Comparison of ENCODE assay signal across 25 cellular contexts in the genomic region with DNA sequence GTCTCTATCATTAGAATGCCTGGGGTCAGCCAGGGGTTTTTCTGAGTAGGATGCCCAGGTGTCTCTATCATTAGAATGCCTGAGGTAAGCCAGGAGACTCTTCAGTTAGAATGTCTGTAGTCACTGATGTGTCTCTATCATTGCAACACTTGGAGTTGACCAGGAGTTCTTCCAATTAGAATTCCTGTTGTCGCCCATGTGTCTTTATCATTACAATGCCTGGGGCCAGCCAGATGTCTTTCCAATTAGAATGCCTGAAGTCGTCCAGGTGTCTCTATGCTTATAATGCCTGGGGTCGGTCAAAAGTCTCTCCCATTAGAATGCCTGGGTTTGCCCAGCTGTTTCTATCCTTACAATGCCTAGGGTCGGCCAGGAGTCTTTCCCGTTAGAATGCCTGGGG.
"Had no signal": no experiment of that assay in that cellular context is flagged by ENCODE, and none has a peak within 500 bp of the region (broad histone marks: within the 10 kb centered on the region; RNA-seq: fewer than 3 reads in every experiment).

No MANE protein-coding gene starts in this region.

- H3K4me1 Mint-ChIP-seq: immature natural killer cell; mesothelial cell of epicardium; naive B cell; natural killer cell; nephron progenitor cell; neural progenitor cell; stimulated activated effector memory CD8-positive, alpha-beta T cell treated with anti-CD3 and anti-CD28 coated beads, Interleukin-12 subunit alpha, Interleukin-12 subunit beta, amount 100 ng/mL, for 72 hours had no signal

- H3K9me3 Mint-ChIP-seq: natural killer cell; stimulated activated effector memory CD8-positive, alpha-beta T cell treated with anti-CD3 and anti-CD28 coated beads, Interleukin-12 subunit alpha, Interleukin-12 subunit beta, amount 100 ng/mL, for 72 hours; stimulated activated naive CD8-positive, alpha-beta T cell treated with anti-CD3 and anti-CD28 coated beads, Interleukin-15, Interleukin-2, amounts not matched to agents 100 ng/mL and 50 ng/mL, for 24 hours had no signal

- H3K36me3 Mint-ChIP-seq: immature natural killer cell; mesothelial cell of epicardium; naive B cell; natural killer cell; neural progenitor cell; stimulated activated effector memory CD8-positive, alpha-beta T cell treated with anti-CD3 and anti-CD28 coated beads, Interleukin-12 subunit alpha, Interleukin-12 subunit beta, amount 100 ng/mL, for 72 hours had no signal

- H3K36me3 ChIP-seq: left lung, neural progenitor cell, neutrophil, right atrium auricular region, right lobe of liver, tibial nerve, upper lobe of left lung, vagina had no signal

- H3K4me2 ChIP-seq: neural progenitor cell had no signal

- ATAC-seq: left colon; left lung; natural killer cell; right lobe of liver; stimulated activated effector memory CD8-positive, alpha-beta T cell treated with anti-CD3 and anti-CD28 coated beads, Interleukin-12 subunit alpha, Interleukin-12 subunit beta, amount 100 ng/mL, for 72 hours had no signal

- H2AFZ ChIP-seq: neural progenitor cell, parathyroid adenoma had no signal

- H3K4me1 ChIP-seq: left lung, neural progenitor cell, parathyroid adenoma, right lobe of liver, tibial nerve, upper lobe of left lung, vagina had no signal

- H3K9ac ChIP-seq: neural progenitor cell, parathyroid adenoma had no signal

- H3K4me3 Mint-ChIP-seq: immature natural killer cell; mesothelial cell of epicardium; naive B cell; natural killer cell; nephron progenitor cell; neural progenitor cell; stimulated activated effector memory CD8-positive, alpha-beta T cell treated with anti-CD3 and anti-CD28 coated beads, Interleukin-12 subunit alpha, Interleukin-12 subunit beta, amount 100 ng/mL, for 72 hours; stimulated activated naive CD8-positive, alpha-beta T cell treated with anti-CD3 and anti-CD28 coated beads, Interleukin-15, Interleukin-2, amounts not matched to agents 100 ng/mL and 50 ng/mL, for 24 hours had no signal

- H3K27me3 ChIP-seq: neutrophil, right atrium auricular region, right lobe of liver, tibial nerve, upper lobe of left lung, vagina had no signal

- H3K27ac Mint-ChIP-seq: immature natural killer cell; mesothelial cell of epicardium; natural killer cell; nephron progenitor cell; neural progenitor cell; progenitor cell of endocrine pancreas; stimulated activated effector memory CD8-positive, alpha-beta T cell treated with anti-CD3 and anti-CD28 coated beads, Interleukin-12 subunit alpha, Interleukin-12 subunit beta, amount 100 ng/mL, for 72 hours; stimulated activated naive CD8-positive, alpha-beta T cell treated with anti-CD3 and anti-CD28 coated beads, Interleukin-15, Interleukin-2, amounts not matched to agents 100 ng/mL and 50 ng/mL, for 24 hours had no signal

- DNase-seq: hypothalamus; immature natural killer cell; kidney; left lung; mesendoderm; naive B cell; natural killer cell; nephron progenitor cell; occipital lobe; right lobe of liver; stimulated activated CD4-positive, alpha-beta T cell treated with anti-CD3 and anti-CD28 coated beads, Interleukin-4, amount 100 ng/mL, for 24 hours; stimulated activated naive CD4-positive, alpha-beta T cell had no signal

- H3K27ac ChIP-seq: left lung, neural progenitor cell, neutrophil, parathyroid adenoma, right atrium auricular region, right lobe of liver, tibial nerve, upper lobe of left lung, vagina had no signal

- H3K79me2 ChIP-seq: parathyroid adenoma had no signal

- H3K4me3 ChIP-seq: left lung, lung, neural progenitor cell, right atrium auricular region, right lobe of liver, tibial nerve, upper lobe of left lung, vagina had no signal
